Comparison of ENCODE assay signal across 12 cellular contexts in genomic region chr18:58201728-58202405, GRCh38.
A peak's percentile ranks its signal among the peaks of the same experiment; 100 is the strongest.
DNase-seq lines count a peak whose midpoint lies in the region; ATAC-seq and TF ChIP-seq lines count a peak whose summit lies in the region.
"Had no signal": no experiment of that assay in that cellular context is flagged by ENCODE, and none has a peak within 500 bp of the region (broad histone marks: within the 10 kb centered on the region; RNA-seq: fewer than 3 reads in every experiment).

No MANE protein-coding gene starts in this region.

- no peaks in the 10 kb centered on the region for H3K27me3 ChIP-seq in SK-N-SH (ENCODE audit: insufficient read depth)
- no peaks in the 10 kb centered on the region for H3K27me3 ChIP-seq in PC-9 (ENCODE audit: insufficient read depth, low read depth)
- H3K27me3 ChIP-seq in hepatocyte = no peaks in the 10 kb centered on the region
- no peaks in the 10 kb centered on the region for H3K27me3 ChIP-seq in stomach

- no peaks in the 10 kb centered on the region for H4K20me1 ChIP-seq in SK-N-SH (ENCODE audit: insufficient read depth)
- no peaks in the 10 kb centered on the region for H4K20me1 ChIP-seq in PC-9 (ENCODE audit: insufficient read depth)
- H4K20me1 ChIP-seq in hepatocyte (ENCODE audit: insufficient read depth, poor library complexity, severe bottlenecking) = peaks cover 11% of the 10 kb centered on the region

- peaks cover 15% of the 10 kb centered on the region for H3F3A ChIP-seq in SK-N-SH (replicated peaks; ENCODE audit: insufficient read depth)
- peaks cover 25% of the 10 kb centered on the region for H3F3A ChIP-seq in PC-9 (ENCODE audit: insufficient read depth, low read depth)

- TF ChIP-seq RAD21 in SK-N-SH (IDR thresholded peaks at IDR 0.05; ENCODE audit: low read length) = no peak

- H3K4me2 ChIP-seq in SK-N-SH = peak overlapping the region; percentile 53; the same call in 1 of the 2 replicates
- no peak overlapping the region; the same call in 1 of the 2 replicates for H3K4me2 ChIP-seq in PC-9
- H3K4me2 ChIP-seq in hepatocyte = peak overlapping the region; percentile 25

- CTCF ChIA-PET in SK-N-SH (lab: Yijun Ruan, JAX) (interaction anchor here (0.6 to 1.5 kb wide), 5 partner anchors 11 to 640 kb away, joined by 3 to 5 read pairs (median 3); no protein-coding TSS in a partner anchor), PC-9 (lab: Charles Lee) (interaction anchor here (1.3 kb wide), 1 partner anchor 120 kb away, joined by 3 read pairs; no protein-coding TSS in a partner anchor)

- H2AFZ ChIP-seq in SK-N-SH (ENCODE audit: low read depth) (no peak overlapping the region; the same call in 1 of the 2 replicates), PC-9 (no peak overlapping the region), hepatocyte (no peak overlapping the region)

- WGBS in SK-N-SH (ENCODE audit: low lambda C conversion rate) = 74% methylated on average over 6 of the region's 6 CpGs
- WGBS in hepatocyte (ENCODE audit: low lambda C conversion rate, missing lambda C conversion rate) = 55% methylated on average over 6 of the region's 6 CpGs
- 63 to 72% (median 66%) methylated on average over 6 of the region's 6 CpGs for WGBS in stomach, 5 donors

- H3K27ac ChIP-seq in SK-N-SH (ENCODE audit: low read depth in 2 of 2, low read length in 1 of 2) (peak overlapping the region in 1 of 2 experiments; percentile 32; a peak in 1 of 4 replicates), PC-9 (peak overlapping the region; percentile 44; the same call in 1 of the 2 replicates), hepatocyte (peak overlapping the region; percentile 77), stomach (peak overlapping the region; percentile 50 to 79 (median 65))

- TF ChIP-seq CTCF in SK-N-SH (IDR thresholded peaks at IDR 0.05) = no peak
- no peak for TF ChIP-seq CTCF in PC-9 (conservative IDR thresholded peaks at IDR 0.05)
- TF ChIP-seq CTCF in hepatocyte (IDR thresholded peaks at IDR 0.05; ENCODE audit: poor library complexity) = no peak
- no peak for TF ChIP-seq CTCF in stomach (IDR thresholded peaks at IDR 0.05)

- H3K9me3 ChIP-seq in SK-N-SH (no peaks in the 10 kb centered on the region), PC-9 (ENCODE audit: insufficient read depth, low read depth) (no peaks in the 10 kb centered on the region), hepatocyte (ENCODE audit: low read depth) (no peaks in the 10 kb centered on the region), stomach (no peaks in the 10 kb centered on the region)
- H3K9me3 ChIP-seq: Caco-2 had no signal

- no peak for TF ChIP-seq POLR2A in stomach (IDR thresholded peaks at IDR 0.05)

- BruUV-seq in PC-9 (replicated peaks; lab: Mats Ljungman, UMichigan) = no TSS peak

- no peaks in the 10 kb centered on the region for H3K36me3 ChIP-seq in SK-N-SH (replicated peaks in 1 of 2; ENCODE audit: control insufficient read depth in 1 of 2, insufficient read depth in 2 of 2, low read length in 1 of 2)
- H3K36me3 ChIP-seq in PC-9 (ENCODE audit: low read depth) = no peaks in the 10 kb centered on the region
- H3K36me3 ChIP-seq in hepatocyte (replicated peaks; ENCODE audit: insufficient read depth, low read depth) = no peaks in the 10 kb centered on the region
- H3K36me3 ChIP-seq in stomach = no peaks in the 10 kb centered on the region

- H3K9me2 ChIP-seq in SK-N-SH (no peaks in the 10 kb centered on the region), PC-9 (ENCODE audit: insufficient read depth) (no peaks in the 10 kb centered on the region), hepatocyte (replicated peaks; ENCODE audit: insufficient read depth) (no peaks in the 10 kb centered on the region)

- TF ChIP-seq EP300 in SK-N-SH (IDR thresholded peaks at IDR 0.05; ENCODE audit: borderline replicate concordance in 1 of 2, low read depth in 1 of 2, low read length in 1 of 2) (no peak), stomach (IDR thresholded peaks at IDR 0.05) (no peak)

- H3K79me2 ChIP-seq in SK-N-SH (ENCODE audit: insufficient read depth) = no peaks in the 10 kb centered on the region
- peaks cover 62% of the 10 kb centered on the region for H3K79me2 ChIP-seq in PC-9 (ENCODE audit: low read depth)
- H3K79me2 ChIP-seq in hepatocyte = peaks cover 100% of the 10 kb centered on the region

- POLR2A ChIA-PET in SK-N-SH (lab: Yijun Ruan, JAX) (no interaction called here), PC-9 (lab: Charles Lee; ENCODE audit: unreplicated experiment) (interaction anchor here (0.6 to 0.7 kb wide), 2 partner anchors 12 to 19 kb away, joined by 5 to 6 read pairs; no protein-coding TSS in a partner anchor)

- H3K9ac ChIP-seq in SK-N-SH = no peak overlapping the region

- ATAC-seq in SK-N-SH treated with all-trans-retinoic acid at 6 μM for 48 hours = no peak
- ATAC-seq: activated CD4-positive, CD25-positive, alpha-beta regulatory T cell treated with anti-CD3 and anti-CD28 coated beads, Interleukin-2, amount 50 U/mL, for 24 hours; Panc1 had no signal

- H3K4me1 ChIP-seq in SK-N-SH (ENCODE audit: control insufficient read depth in 1 of 2, insufficient read depth in 2 of 2, low read depth in 1 of 2, low read length in 1 of 2) = peaks cover 6 to 19% of the 10 kb centered on the region in 2 experiments; a peak in 2 of 4 replicates
- peaks cover 20% of the 10 kb centered on the region for H3K4me1 ChIP-seq in PC-9 (replicated peaks; ENCODE audit: insufficient read depth)
- H3K4me1 ChIP-seq in hepatocyte (ENCODE audit: insufficient read depth) = peaks cover 18% of the 10 kb centered on the region
- peaks cover 20 to 69% (median 46%) of the 10 kb centered on the region in 4 donors for H3K4me1 ChIP-seq in stomach
- H3K4me1 ChIP-seq: Caco-2 had no signal

- no peak for DNase-seq in SK-N-SH
- DNase-seq in PC-9 = no peak
- DNase-seq in hepatocyte (ENCODE audit: low spot score) = no peak
- no peak for DNase-seq in stomach
- DNase-seq in NCI-H2227 treated with DMSO at 0.1 percent for 48 hours (lab: John Stamatoyannopoulos, UW) = no peak
- DNase-seq in NK-92 treated with Interleukin-12 subunit alpha and Interleukin-12 subunit beta, amount 100 ng/mL, for 24 hours (lab: John Stamatoyannopoulos, UW) = no peak
- no peak for DNase-seq in iPS-NIHi11 (ENCODE audit: low spot score)
- DNase-seq: Caco-2; central memory CD4-positive, alpha-beta T cell had no signal

- H3K4me3 ChIP-seq in SK-N-SH (ENCODE audit: low read depth in 2 of 2, low read length in 1 of 2) (no peak overlapping the region), PC-9 (no peak overlapping the region), hepatocyte (no peak overlapping the region), stomach (no peak overlapping the region)

- intact Hi-C loops in PC-9 (cut with micrococcal nuclease; ENCODE audit: unreplicated experiment) = no loop called here
- intact Hi-C loops in stomach (cut with DNase I; ENCODE audit: low total_unique reads) = no loop called here

TF ChIP-seq in SK-N-SH, 30 proteins besides CTCF, POLR2A, EP300 and RAD21 (continues in another document):
- TF ChIP-seq CHD2 (IDR thresholded peaks at IDR 0.05; ENCODE audit: low read length, partially characterized antibody) = no peak
- TF ChIP-seq ZBTB33 (IDR thresholded peaks at IDR 0.05; ENCODE audit: borderline replicate concordance, low read depth) = no peak
- no peak for TF ChIP-seq NRF1 (IDR thresholded peaks at IDR 0.05; ENCODE audit: low read depth, low read length)
- no peak for TF ChIP-seq MXI1 (IDR thresholded peaks at IDR 0.05; ENCODE audit: low read depth, low read length)
- TF ChIP-seq EZH2phosphoT487 (IDR thresholded peaks at IDR 0.05; ENCODE audit: borderline replicate concordance, low read depth) = no peak

TF ChIP-seq in SK-N-SH treated with all-trans-retinoic acid at 6 μM for 48 hours, 23 proteins besides CTCF, POLR2A, EP300 and RAD21 (continues in another document):
- no peak for TF ChIP-seq POU6F1 (CRISPR knock-in tag; IDR thresholded peaks at IDR 0.05; ENCODE audit: borderline replicate concordance, low read depth)
- TF ChIP-seq PPARA (CRISPR knock-in tag; IDR thresholded peaks at IDR 0.05; ENCODE audit: borderline replicate concordance) = no peak
- no peak for TF ChIP-seq TSHZ2 (CRISPR knock-in tag; IDR thresholded peaks at IDR 0.05)
- TF ChIP-seq ZNF70 (CRISPR knock-in tag; IDR thresholded peaks at IDR 0.05) = no peak
- no peak for TF ChIP-seq ISL1 (CRISPR knock-in tag; IDR thresholded peaks at IDR 0.05)
- TF ChIP-seq CSDC2 (CRISPR knock-in tag; IDR thresholded peaks at IDR 0.05) = no peak
- no peak for TF ChIP-seq BACH2 (CRISPR knock-in tag; IDR thresholded peaks at IDR 0.05; ENCODE audit: borderline replicate concordance)
